In genomic region chr21:45157932-45158331, GRCh38 we compare ENCODE assay signal across 19 cellular contexts.
DNase-seq lines count a peak whose midpoint lies in the region; ATAC-seq and TF ChIP-seq lines count a peak whose summit lies in the region.
"Had no signal": no experiment of that assay in that cellular context is flagged by ENCODE, and none has a peak within 500 bp of the region (broad histone marks: within the 10 kb centered on the region; RNA-seq: fewer than 3 reads in every experiment).

No MANE protein-coding gene starts in this region.

- H3K79me1 ChIP-seq in H9 (ENCODE audit: insufficient read depth, low read depth, low read length, poor library complexity, severe bottlenecking), result no peaks in the 10 kb centered on the region

- peaks cover 3% of the 10 kb centered on the region for H4K20me1 ChIP-seq in H9 (ENCODE audit: control insufficient read depth, insufficient read depth, insufficient read length)

- H3K23me2 ChIP-seq in H9 (ENCODE audit: insufficient read length, low read depth, low read length, poor library complexity, severe bottlenecking), result no peaks in the 10 kb centered on the region

- WGBS in H9 (ENCODE audit: extremely low coverage, insufficient read length, low lambda C conversion rate), result no CpG with 5 or more reads among the region's 8 CpGs
- 83 to 85% methylated on average over 8 of the region's 8 CpGs for WGBS in endodermal cell (ENCODE audit: insufficient coverage in 1 of 2, insufficient read length in 1 of 2), 2 experiments

- H3K27me3 ChIP-seq in H9 (ENCODE audit: insufficient read depth, low read length) (no peaks in the 10 kb centered on the region), endodermal cell (ENCODE audit: control insufficient read depth, insufficient read depth, low read length, poor library complexity, severe bottlenecking) (no peaks in the 10 kb centered on the region)

- H3K36me3 Mint-ChIP-seq in activated CD4-positive, alpha-beta T cell treated with anti-CD3 and anti-CD28 coated beads, Interleukin-2, amount 10 ng/mL, durations not matched to agents 7 days and 5 days (ENCODE audit: low read depth), result peaks cover 6% of the 10 kb centered on the region
- peaks cover 0 to 11% (median 7%) of the 10 kb centered on the region in 3 experiments; a peak in 2 of 7 replicates for H3K36me3 Mint-ChIP-seq in H9 (ENCODE audit: insufficient read depth in 1 of 3, low read depth in 3 of 3)
- H3K36me3 Mint-ChIP-seq in endodermal cell (ENCODE audit: low read depth), result no peaks in the 10 kb centered on the region

- no peak overlapping the region for H2BK120ac ChIP-seq in H9 (ENCODE audit: low read depth, low read length, poor library complexity, severe bottlenecking)

- H3K4ac ChIP-seq in H9 (ENCODE audit: low read depth, low read length), result no peak overlapping the region

- no peak overlapping the region for H3K18ac ChIP-seq in H9 (ENCODE audit: insufficient read length, low read depth, low read length)

- H3K9me3 ChIP-seq in H9 (ENCODE audit: control insufficient read depth, low read depth, low read length), result no peaks in the 10 kb centered on the region
- H3K9me3 ChIP-seq in endodermal cell (ENCODE audit: control insufficient read depth, low read length), result no peaks in the 10 kb centered on the region

- H2BK12ac ChIP-seq in H9 (ENCODE audit: insufficient read length, low read depth, low read length), result no peak overlapping the region

- no peaks in the 10 kb centered on the region for H3K79me2 ChIP-seq in H9 (ENCODE audit: insufficient read depth, low read length)

- H3K4me1 ChIP-seq in H9 (ENCODE audit: insufficient read depth, low read length) (no peaks in the 10 kb centered on the region; the same call in 1 of the 2 replicates), endodermal cell (ENCODE audit: control insufficient read depth, insufficient read depth, low read length) (no peaks in the 10 kb centered on the region)

- H2AFZ ChIP-seq in H9 (ENCODE audit: low read length), result no peak overlapping the region

- no peak overlapping the region for H3K4me2 ChIP-seq in H9 (ENCODE audit: insufficient read depth, insufficient read length, low read length)

- H3K27me3 Mint-ChIP-seq in activated CD4-positive, alpha-beta T cell treated with anti-CD3 and anti-CD28 coated beads, Interleukin-2, amount 10 ng/mL, durations not matched to agents 7 days and 5 days, result no peaks in the 10 kb centered on the region
- no peaks in the 10 kb centered on the region for H3K27me3 Mint-ChIP-seq in H9 (ENCODE audit: low read depth)
- H3K27me3 Mint-ChIP-seq in endodermal cell (ENCODE audit: insufficient read depth), result no peaks in the 10 kb centered on the region

- no peaks in the 10 kb centered on the region for H3K9me3 Mint-ChIP-seq in activated CD4-positive, alpha-beta T cell treated with anti-CD3 and anti-CD28 coated beads, Interleukin-2, amount 10 ng/mL, durations not matched to agents 7 days and 5 days
- H3K9me3 Mint-ChIP-seq in H9 (peaks cover 3 to 8% of the 10 kb centered on the region in 2 experiments; a peak in 1 of 5 replicates), endodermal cell (no peaks in the 10 kb centered on the region)

- no peak overlapping the region for H2AK5ac ChIP-seq in H9 (ENCODE audit: insufficient read length, low read length)

- no peak for ATAC-seq in GM18505 (IDR thresholded peaks at IDR 0.05; ENCODE audit: unreplicated experiment)
- ATAC-seq: PC-3 had no signal

- H2BK20ac ChIP-seq in H9 (ENCODE audit: low read depth, low read length, poor library complexity, severe bottlenecking), result no peak overlapping the region

- no peak overlapping the region for H4K8ac ChIP-seq in H9 (replicated peaks; ENCODE audit: insufficient read length, low read depth, low read length)

- peak; percentile 2 for DNase-seq in activated CD4-positive, alpha-beta T cell treated with anti-CD3 and anti-CD28 coated beads, Interleukin-2, amount 10 ng/mL, durations not matched to agents 7 days and 5 days
- DNase-seq in activated CD4-positive, alpha-beta T cell treated with anti-CD3 and anti-CD28 coated beads for 1 hour, result no peak
- DNase-seq in H9 (peak; percentile 27), endodermal cell (peak; percentile 25), posterior vena cava (ENCODE audit: low spot score) (peak; percentile 28), AG20443 (ENCODE audit: low spot score) (no peak), DMS114 treated with DMSO at 0.1 percent for 48 hours (lab: John Stamatoyannopoulos, UW; ENCODE audit: unreplicated experiment) (no peak)
- DNase-seq: DND-41, H7, IMR-90, Karpas-422, NCI-H1436 treated with DMSO at 0.1 percent for 48 hours, NCI-H2029, NCI-H345, NCI-H524 treated with DMSO at 0.1 percent for 48 hours, PC-3, RPMI8226 had no signal

- CTCF ChIA-PET in activated CD4-positive, alpha-beta T cell treated with anti-CD3 and anti-CD28 coated beads, Interleukin-2, amount 10 ng/mL, durations not matched to agents 7 days and 5 days (lab: Charles Lee), result interaction anchor here (0.6 to 1.1 kb wide), 2 partner anchors 17 to 20 kb away, joined by 3 to 4 read pairs; no protein-coding TSS in a partner anchor

- no peaks in the 10 kb centered on the region for H3K36me3 ChIP-seq in endodermal cell (ENCODE audit: control insufficient read depth, insufficient read depth, low read length)

- H3K4me1 Mint-ChIP-seq in activated CD4-positive, alpha-beta T cell treated with anti-CD3 and anti-CD28 coated beads, Interleukin-2, amount 10 ng/mL, durations not matched to agents 7 days and 5 days, result peaks cover 24% of the 10 kb centered on the region
- H3K4me1 Mint-ChIP-seq in H9 (peaks cover 33 to 36% of the 10 kb centered on the region in 2 experiments), endodermal cell (peaks cover 6% of the 10 kb centered on the region)

- H3K23ac ChIP-seq in H9 (ENCODE audit: insufficient read length, low read depth, low read length), result no peak overlapping the region

- H4K91ac ChIP-seq in H9 (ENCODE audit: insufficient read length, low read depth, low read length), result no peak overlapping the region

- H3T11ph ChIP-seq in H9 (ENCODE audit: low read length), result no peak overlapping the region

- H3K14ac ChIP-seq in H9 (ENCODE audit: insufficient read depth, low read length), result no peak overlapping the region

- intact Hi-C loops in posterior vena cava (cut with DNase I), result loop anchor here (10.0 kb wide), 2 partner anchors 277 to 287 kb away; no protein-coding TSS in a partner anchor

- no peak overlapping the region for H2BK5ac ChIP-seq in H9 (ENCODE audit: insufficient read length, low read length)

- H3K27ac ChIP-seq in H9 (ENCODE audit: insufficient read length, low read depth, low read length) (no peak overlapping the region), endodermal cell (ENCODE audit: low read depth, low read length) (no peak overlapping the region)
- H3K27ac ChIP-seq: 22Rv1 had no signal

- no peak overlapping the region for H4K5ac ChIP-seq in H9 (ENCODE audit: insufficient read length, low read depth, low read length)

- no peak overlapping the region for H3K27ac Mint-ChIP-seq in activated CD4-positive, alpha-beta T cell treated with anti-CD3 and anti-CD28 coated beads, Interleukin-2, amount 10 ng/mL, durations not matched to agents 7 days and 5 days
- H3K27ac Mint-ChIP-seq in H9 (no peak overlapping the region; a peak in 1 of 7 replicates), endodermal cell (no peak overlapping the region)

- H3K9ac ChIP-seq in H9 (ENCODE audit: extremely low read depth, insufficient read length, low read length) (no peak overlapping the region), endodermal cell (ENCODE audit: extremely low read depth, low read length, poor library complexity, severe bottlenecking) (no peak overlapping the region)

- TF ChIP-seq CTCF in H9 (conservative IDR thresholded peaks at IDR 0.05) (no peak), endodermal cell (conservative IDR thresholded peaks at IDR 0.05) (no peak)

- H2BK15ac ChIP-seq in H9 (ENCODE audit: low read depth, low read length), result no peak overlapping the region

- H3K56ac ChIP-seq in H9 (ENCODE audit: insufficient read length, low read depth, low read length), result no peak overlapping the region

- TF ChIP-seq POLR2A in GM18505 (IDR thresholded peaks at IDR 0.05; ENCODE audit: borderline replicate concordance, extremely low read depth, insufficient read depth, insufficient read length), result no peak

- POLR2A ChIA-PET in activated CD4-positive, alpha-beta T cell treated with anti-CD3 and anti-CD28 coated beads, Interleukin-2, amount 10 ng/mL, durations not matched to agents 7 days and 5 days (lab: Charles Lee), result no interaction called here

- H3K4me3 ChIP-seq in endodermal cell (ENCODE audit: low read length), result no peak overlapping the region

- no peak overlapping the region for H3K4me3 Mint-ChIP-seq in activated CD4-positive, alpha-beta T cell treated with anti-CD3 and anti-CD28 coated beads, Interleukin-2, amount 10 ng/mL, durations not matched to agents 7 days and 5 days
- no peak overlapping the region for H3K4me3 Mint-ChIP-seq in H9
- no peak overlapping the region for H3K4me3 Mint-ChIP-seq in endodermal cell

Comparison
In these comparisons a context has a peak if more than half of its experiments do, and no peak if none do; other contexts are left out.
1. DNase-seq: peak in activated CD4-positive, alpha-beta T cell treated with anti-CD3 and anti-CD28 coated beads, Interleukin-2, amount 10 ng/mL, durations not matched to agents 7 days and 5 days (single experiment), H9 (single experiment), endodermal cell (single experiment) and posterior vena cava (single experiment); none in activated CD4-positive, alpha-beta T cell treated with anti-CD3 and anti-CD28 coated beads for 1 hour (single experiment), AG20443 (single experiment) and DMS114 treated with DMSO at 0.1 percent for 48 hours (single experiment).